In the genomic region with DNA sequence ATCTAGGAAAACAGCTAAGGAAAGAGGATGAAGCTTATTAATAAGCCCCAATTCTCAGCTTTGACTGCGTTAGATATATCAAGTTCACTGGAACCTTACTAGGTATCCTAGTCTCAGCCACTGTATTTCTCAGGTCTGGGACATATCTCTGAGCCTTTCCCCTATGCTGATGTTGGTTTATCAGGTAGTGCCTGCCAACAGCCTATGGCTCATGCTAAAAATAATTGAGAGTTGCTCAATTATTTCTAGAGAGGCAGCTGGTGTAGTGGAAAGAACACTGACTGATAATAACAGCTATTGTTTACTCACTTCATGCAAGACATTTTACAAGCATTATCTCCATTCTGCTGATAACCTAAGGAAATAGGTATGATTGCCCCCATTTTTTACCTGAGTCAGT, we compare ENCODE assay signal across 18 cellular contexts.
DNase-seq lines count a peak whose midpoint lies in the region; ATAC-seq, FAIRE-seq and TF ChIP-seq lines count a peak whose summit lies in the region.
"Had no signal": no experiment of that assay in that cellular context is flagged by ENCODE, and none has a peak within 500 bp of the region (broad histone marks: within the 10 kb centered on the region; RNA-seq: fewer than 3 reads in every experiment).

No MANE protein-coding gene starts in this region.

- 62 to 85% (median 77%) methylated on average over 1 of the region's 1 CpG for WGBS in heart left ventricle, 4 donors
- 100% methylated on average over 1 of the region's 1 CpG for WGBS in hepatocyte (ENCODE audit: low lambda C conversion rate, missing lambda C conversion rate)
- WGBS in small intestine, 3 donors: 66 to 77% (median 69%) methylated on average over 1 of the region's 1 CpG

- no peaks in the 10 kb centered on the region for H4K20me1 ChIP-seq in hepatocyte (ENCODE audit: insufficient read depth, poor library complexity, severe bottlenecking)

- H3K79me2 ChIP-seq in hepatocyte: no peaks in the 10 kb centered on the region

- H3K4me2 ChIP-seq in hepatocyte: no peak overlapping the region
- H3K4me2 ChIP-seq: A549 had no signal

- ATAC-seq in heart left ventricle: peak; percentile 75 to 85 (median 81)
- no peak for ATAC-seq in left cardiac atrium
- ATAC-seq in HG03039 (IDR thresholded peaks at IDR 0.05; ENCODE audit: unreplicated experiment): no peak
- ATAC-seq: A549; CD8-positive, alpha-beta T cell had no signal

- H3K4me1 ChIP-seq in heart left ventricle: peaks cover 0 to 10% (median 0%) of the 10 kb centered on the region in 12 donors
- no peaks in the 10 kb centered on the region for H3K4me1 ChIP-seq in hepatocyte (ENCODE audit: insufficient read depth)
- no peaks in the 10 kb centered on the region for H3K4me1 ChIP-seq in small intestine (ENCODE audit: control insufficient read depth in 2 of 2, insufficient read depth in 1 of 2, low read depth in 1 of 2, low read length in 1 of 2)
- H3K4me1 ChIP-seq: A549 had no signal

- no peaks in the 10 kb centered on the region for H3K9me2 ChIP-seq in hepatocyte (replicated peaks; ENCODE audit: insufficient read depth)

- H2AFZ ChIP-seq in hepatocyte: no peak overlapping the region
- H2AFZ ChIP-seq: GM23248 had no signal

- TF ChIP-seq CTCF in heart left ventricle (IDR thresholded peaks at IDR 0.05) (no peak), hepatocyte (IDR thresholded peaks at IDR 0.05; ENCODE audit: poor library complexity) (no peak)

- H3K36me3 ChIP-seq in heart left ventricle (no peaks in the 10 kb centered on the region), hepatocyte (replicated peaks; ENCODE audit: insufficient read depth, low read depth) (no peaks in the 10 kb centered on the region), small intestine (ENCODE audit: control insufficient read depth in 2 of 2, insufficient read depth in 2 of 2, low read length in 2 of 2) (no peaks in the 10 kb centered on the region)

- no peaks in the 10 kb centered on the region for H3K9me3 ChIP-seq in heart left ventricle
- H3K9me3 ChIP-seq in hepatocyte (ENCODE audit: low read depth): no peaks in the 10 kb centered on the region
- H3K9me3 ChIP-seq in small intestine (ENCODE audit: control insufficient read depth, low read depth): no peaks in the 10 kb centered on the region
- H3K9me3 ChIP-seq: A549 had no signal

- H3K4me3 ChIP-seq in heart left ventricle (no peak overlapping the region), hepatocyte (no peak overlapping the region), small intestine (ENCODE audit: low read depth in 1 of 2, low read length in 2 of 2) (no peak overlapping the region)
- H3K4me3 ChIP-seq: A549, GM23248 had no signal

- intact Hi-C loops in heart left ventricle (cut with DNase I) (loop anchor here in 1 of 10 donors (10.0 kb wide), 1 partner anchor 366 kb away; no protein-coding TSS in a partner anchor), left cardiac atrium (cut with DNase I) (no loop called here), posterior vena cava (cut with DNase I) (no loop called here)

- no peak for TF ChIP-seq POLR2A in heart left ventricle (IDR thresholded peaks at IDR 0.05)

- H3K27me3 ChIP-seq in heart left ventricle: no peaks in the 10 kb centered on the region
- H3K27me3 ChIP-seq in hepatocyte: no peaks in the 10 kb centered on the region
- H3K27me3 ChIP-seq in small intestine (ENCODE audit: control insufficient read depth in 2 of 2, insufficient read depth in 2 of 2, low read length in 2 of 2): no peaks in the 10 kb centered on the region

- peak overlapping the region in 3 of 12 donors; percentile 15 to 49 (median 27) for H3K27ac ChIP-seq in heart left ventricle
- H3K27ac ChIP-seq in hepatocyte: peak overlapping the region; percentile 47
- H3K27ac ChIP-seq in small intestine (ENCODE audit: low read depth in 1 of 2, low read length in 1 of 2): no peak overlapping the region
- H3K27ac ChIP-seq: A549, GM23248 had no signal

- no peak for FAIRE-seq in small intestine (lab: Jason Lieb, UNC)
- FAIRE-seq: A549, D721Med, GM12892, GM19239, H54 had no signal

- DNase-seq in heart left ventricle (peak in 1 of 5 donors; percentile 29), left cardiac atrium (no peak), NCI-H2081 treated with DMSO at 0.1 percent for 48 hours (lab: John Stamatoyannopoulos, UW) (peak; percentile 7), hepatocyte (ENCODE audit: low spot score) (no peak), small intestine (peak; percentile 31), posterior vena cava (ENCODE audit: low spot score) (no peak), NCI-H2196 (lab: John Stamatoyannopoulos, UW; ENCODE audit: unreplicated experiment) (no peak)
- DNase-seq: CD8-positive, alpha-beta T cell; COR-L47; DND-41; GDM1; GM23248 had no signal

Comparison
In these comparisons a context has a peak if more than half of its experiments do, and no peak if none do; other contexts are left out.
1. ATAC-seq: peak in heart left ventricle (4 of 4); none in left cardiac atrium (0 of 2) and HG03039 (single experiment).
2. DNase-seq: peak in NCI-H2081 treated with DMSO at 0.1 percent for 48 hours (single experiment) and small intestine (single experiment); none in left cardiac atrium (single experiment), hepatocyte (single experiment), posterior vena cava (single experiment) and NCI-H2196 (single experiment).